ENCODE assay signal across 8 cellular contexts in genomic region chr20:62861732-62862336, GRCh38. TPM values are rescaled to one million over a fixed set of nuclear protein-coding genes. Genes with fewer than 3 reads are reported as not detected.
DNase-seq lines count a peak whose midpoint lies in the region; ATAC-seq lines count a peak whose summit lies in the region.

TCFL5 (minus strand) TSS chr20:62861822; CDS start chr20:62861670, 152 bp downstream.

- peaks cover 4% of the 10 kb centered on the region for H3K27me3 ChIP-seq in mucosa of stomach (ENCODE audit: control insufficient read depth, insufficient read depth, low read length)

- peaks cover 10% of the 10 kb centered on the region for H3K4me1 ChIP-seq in mucosa of stomach (ENCODE audit: control insufficient read depth, insufficient read depth, low read length)

- peak within 1 kb of the TSS; percentile 34 for H3K9ac ChIP-seq in mucosa of stomach (ENCODE audit: low read length)

- ATAC-seq in GM19397 (IDR thresholded peaks at IDR 0.05; ENCODE audit: unreplicated experiment) (peak; percentile 66), esophagus mucosa (peak; percentile 99)

- DNase-seq in C1 segment of cervical spinal cord (lab: John Stamatoyannopoulos, UW) (peak in 13 of 14 donors; percentile 72 to 93 (median 85)), HS-5 (ENCODE audit: low read depth) (peak; percentile 34), OCI-M1 (lab: John Stamatoyannopoulos, UW) (peak; percentile 89), activated T-cell treated with anti-CD3 and anti-CD28 coated beads for 48 hours (ENCODE audit: low read depth) (peak; percentile 95)
- peak; percentile 91 to 95 for DNase-seq in stimulated activated CD8-positive, alpha-beta memory T cell treated with anti-CD3 and anti-CD28 coated beads, Interleukin-7, amount 100 ng/mL, for 1 hour (ENCODE audit: low read depth in 2 of 2)

- no peaks in the 10 kb centered on the region for H3K36me3 ChIP-seq in mucosa of stomach (ENCODE audit: control insufficient read depth, insufficient read depth, low read length)

- no peaks in the 10 kb centered on the region for H3K9me3 ChIP-seq in mucosa of stomach (ENCODE audit: control insufficient read depth, low read length)

- no peak within 1 kb of the TSS for H3K4me3 ChIP-seq in mucosa of stomach (ENCODE audit: low read length)

RNA-seq across cellular contexts. Expression of gene TCFL5, which starts in this region (rescaled TPM):
- 5.0 TPM for total RNA-seq in esophagus mucosa

Comparison
In these comparisons a context has a peak if more than half of its experiments do, and no peak if none do; other contexts are left out.
1. DNase-seq: peak in every context shown above with its lines; median percentile 95 in activated T-cell treated with anti-CD3 and anti-CD28 coated beads for 48 hours; 93 in stimulated activated CD8-positive, alpha-beta memory T cell treated with anti-CD3 and anti-CD28 coated beads, Interleukin-7, amount 100 ng/mL, for 1 hour; 89 in OCI-M1; 85 in C1 segment of cervical spinal cord; 34 in HS-5.